In genomic region chr4:123505457-123506310, GRCh38 we compare ENCODE assay signal across 8 cellular contexts.
DNase-seq lines count a peak whose midpoint lies in the region; ATAC-seq and TF ChIP-seq lines count a peak whose summit lies in the region.

No MANE protein-coding gene starts in this region.

- H3K36me3 ChIP-seq in mucosa of stomach (ENCODE audit: control insufficient read depth, insufficient read depth, low read length) = no peaks in the 10 kb centered on the region

- peak overlapping the region; percentile 71 for H3K9ac ChIP-seq in mucosa of stomach (ENCODE audit: low read length)

- no peak for TF ChIP-seq CTCF in type B pancreatic cell (conservative IDR thresholded peaks at IDR 0.05)

- ATAC-seq in GM21825 (IDR thresholded peaks at IDR 0.05; ENCODE audit: unreplicated experiment) = peak; percentile 76
- no peak for ATAC-seq in GM21360 (IDR thresholded peaks at IDR 0.05; ENCODE audit: unreplicated experiment)

- H3K4me1 Mint-ChIP-seq in type B pancreatic cell (ENCODE audit: unreplicated experiment) = peaks cover 39% of the 10 kb centered on the region

- H3K4me1 ChIP-seq in mucosa of stomach (ENCODE audit: control insufficient read depth, insufficient read depth, low read length) = peaks cover 21% of the 10 kb centered on the region

- H3K27ac Mint-ChIP-seq in type B pancreatic cell = peak overlapping the region; percentile 94

- no peaks in the 10 kb centered on the region for H3K27me3 Mint-ChIP-seq in type B pancreatic cell

- DNase-seq in DMS79 (lab: John Stamatoyannopoulos, UW) (peak; percentile 27), NCI-H1930 (lab: John Stamatoyannopoulos, UW) (peak; percentile 43 to 50), fibroblast of peridontal ligament (ENCODE audit: extremely low read depth) (peak; percentile 54), type B pancreatic cell (ENCODE audit: extremely low spot score, unreplicated experiment) (peak; percentile 83)
- DNase-seq in activated CD8-positive, alpha-beta memory T cell treated with anti-CD3 and anti-CD28 coated beads, Interleukin-2, amount 50 U/mL, for 4 hours = peak; percentile 18

- no peaks in the 10 kb centered on the region for H3K27me3 ChIP-seq in mucosa of stomach (ENCODE audit: control insufficient read depth, insufficient read depth, low read length)

- no peaks in the 10 kb centered on the region for H3K9me3 ChIP-seq in mucosa of stomach (ENCODE audit: control insufficient read depth, low read length)

- peak overlapping the region; percentile 94 for H3K4me3 Mint-ChIP-seq in type B pancreatic cell

- H3K9me3 Mint-ChIP-seq in type B pancreatic cell = no peaks in the 10 kb centered on the region

- H3K4me3 ChIP-seq in mucosa of stomach (ENCODE audit: low read length) = peak overlapping the region; percentile 82

- no peaks in the 10 kb centered on the region for H3K36me3 Mint-ChIP-seq in type B pancreatic cell

Comparison
In these comparisons a context has a peak if more than half of its experiments do, and no peak if none do; other contexts are left out.
1. DNase-seq: peak in every context shown above with its lines; median percentile 83 in type B pancreatic cell; 54 in fibroblast of peridontal ligament; 46 in NCI-H1930; 27 in DMS79; 18 in activated CD8-positive, alpha-beta memory T cell treated with anti-CD3 and anti-CD28 coated beads, Interleukin-2, amount 50 U/mL, for 4 hours.